In genomic region chr19:10543420-10544241, GRCh38 we compare ENCODE assay signal across 1 cellular context.
A peak's percentile ranks its signal among the peaks of the same experiment; 100 is the strongest.
TF ChIP-seq lines count a peak whose summit lies in the region.

Gene ATG4D, plus strand, starts transcription at chr19:10543904. Its CDS starts 187 bp downstream, at chr19:10544091.

TF ChIP-seq in K562, 482 proteins besides CTCF, POLR2A, EP300 and RAD21 (continued from another document and continues in another):
- TF ChIP-seq ETV5 (CRISPR knock-in tag; IDR thresholded peaks at IDR 0.05; ENCODE audit: low read depth) (peak; percentile 32; the same call in 1 of the 2 replicates), NFIC (IDR thresholded peaks at IDR 0.05) (peak; percentile 96), ZBTB7A (IDR thresholded peaks at IDR 0.05; ENCODE audit: borderline replicate concordance, control insufficient read depth, low read depth, low read length) (peak; percentile 96), ZNF507 (tag; conservative IDR thresholded peaks at IDR 0.05) (no peak), ZNF436 (CRISPR knock-in tag; IDR thresholded peaks at IDR 0.05) (no peak), ZC3H8 (IDR thresholded peaks at IDR 0.05) (no peak), FOXK1 (CRISPR knock-in tag; IDR thresholded peaks at IDR 0.05; ENCODE audit: borderline replicate concordance) (no peak), ZNF551 (CRISPR knock-in tag; IDR thresholded peaks at IDR 0.05) (no peak), STAT6 (CRISPR knock-in tag; IDR thresholded peaks at IDR 0.05) (no peak), ZNF263 (CRISPR knock-in tag; IDR thresholded peaks at IDR 0.05; ENCODE audit: borderline replicate concordance) (peak; percentile 56; the same call in 1 of the 2 replicates), POLR2AphosphoS2 (IDR thresholded peaks at IDR 0.05; ENCODE audit: low read length) (no peak), JUN (IDR thresholded peaks at IDR 0.05; ENCODE audit: borderline replicate concordance, low read depth, low read length) (no peak), JUN (CRISPR knock-in tag; IDR thresholded peaks at IDR 0.05; ENCODE audit: borderline replicate concordance) (no peak), EP400 (IDR thresholded peaks at IDR 0.05) (no peak), SRSF3 (IDR thresholded peaks at IDR 0.05; ENCODE audit: insufficient read depth, low read length) (no peak), KDM4B (IDR thresholded peaks at IDR 0.05; ENCODE audit: borderline replicate concordance in 2 of 2, low read depth in 1 of 2) (0 out of 4 replicates have a peak, but pooled peaks of 1 of the 2 experiments have one; percentile 51), RBM34 (IDR thresholded peaks at IDR 0.05; ENCODE audit: borderline replicate concordance, insufficient read depth, low read length) (no peak), FOXJ3 (CRISPR knock-in tag; IDR thresholded peaks at IDR 0.05) (no peak), FOXA1 (IDR thresholded peaks at IDR 0.05; ENCODE audit: borderline replicate concordance) (no peak), ZNF311 (CRISPR knock-in tag; IDR thresholded peaks at IDR 0.05) (no peak), GTF2A2 (tag; IDR thresholded peaks at IDR 0.05) (no peak), MTA3 (IDR thresholded peaks at IDR 0.05; ENCODE audit: borderline replicate concordance) (0 out of 2 replicates have a peak, but pooled peaks have one; percentile 15), ATF6 (CRISPR knock-in tag; IDR thresholded peaks at IDR 0.05) (peak; percentile 59; the same call in 1 of the 2 replicates), ZNF318 (IDR thresholded peaks at IDR 0.05; ENCODE audit: borderline replicate concordance in 1 of 2, low read depth in 1 of 2) (no peak), CREB5 (CRISPR knock-in tag; IDR thresholded peaks at IDR 0.05) (no peak), ZKSCAN1 (IDR thresholded peaks at IDR 0.05; ENCODE audit: low read depth, low read length) (no peak), OTX1 (CRISPR knock-in tag; IDR thresholded peaks at IDR 0.05) (no peak), MIER1 (IDR thresholded peaks at IDR 0.05; ENCODE audit: low read depth) (no peak), ARID1B (IDR thresholded peaks at IDR 0.05) (peak; percentile 96), NFYB (IDR thresholded peaks at IDR 0.05; ENCODE audit: extremely low read depth, insufficient read length) (no peak), CTBP1 (IDR thresholded peaks at IDR 0.05; ENCODE audit: borderline replicate concordance) (peak; percentile 75; the same call in 1 of the 2 replicates), ZNF140 (CRISPR knock-in tag; IDR thresholded peaks at IDR 0.05) (no peak), MAFF (IDR thresholded peaks at IDR 0.05; ENCODE audit: low read length) (no peak), PTRF (tag; IDR thresholded peaks at IDR 0.05) (no peak), MYC (IDR thresholded peaks at IDR 0.05; ENCODE audit: low read depth, low read length) (no peak; the same call in 1 of the 2 replicates), MYC (CRISPR knock-in tag; IDR thresholded peaks at IDR 0.05; ENCODE audit: borderline replicate concordance, low read depth) (no peak), SAP30 (IDR thresholded peaks at IDR 0.05; ENCODE audit: borderline replicate concordance, insufficient read depth, low read depth, low read length, poor library complexity, severe bottlenecking) (no peak)
